13 cellular contexts compared by ENCODE assay signal in genomic region chr6:108446629-108447150, GRCh38.
A peak's percentile ranks its signal among the peaks of the same experiment; 100 is the strongest.
DNase-seq lines count a peak whose midpoint lies in the region; ATAC-seq, FAIRE-seq and TF ChIP-seq lines count a peak whose summit lies in the region.
"Had no signal": no experiment of that assay in that cellular context is flagged by ENCODE, and none has a peak within 500 bp of the region (broad histone marks: within the 10 kb centered on the region; RNA-seq: fewer than 3 reads in every experiment).

No MANE protein-coding gene starts in this region.

- POLR2A ChIA-PET in K562 (lab: Yijun Ruan, JAX) = no interaction called here
- POLR2A ChIA-PET in activated CD4-positive, alpha-beta T cell treated with anti-CD3 and anti-CD28 coated beads, Interleukin-2, amount 10 ng/mL, durations not matched to agents 7 days and 5 days (lab: Charles Lee) = interaction anchor here (0.7 kb wide), 1 partner anchor 82 kb away, joined by 3 read pairs; no protein-coding TSS in a partner anchor

- intact Hi-C loops in K562 (cut with micrococcal nuclease) = no loop called here

- no peaks in the 10 kb centered on the region for H3K36me3 Mint-ChIP-seq in GM23338 (ENCODE audit: low read depth)
- no peaks in the 10 kb centered on the region for H3K36me3 Mint-ChIP-seq in activated CD4-positive, alpha-beta T cell treated with anti-CD3 and anti-CD28 coated beads, Interleukin-2, amount 10 ng/mL, durations not matched to agents 7 days and 5 days (ENCODE audit: low read depth)

- H3K9me1 ChIP-seq in K562 (ENCODE audit: control insufficient read depth, insufficient read depth, low read length) = no peaks in the 10 kb centered on the region

- no peak for TF ChIP-seq RAD21 in K562 (CRISPR knock-in tag; conservative IDR thresholded peaks at IDR 0.05 in 1 of 2, IDR thresholded peaks at IDR 0.05 in 1 of 2)

- no peaks in the 10 kb centered on the region for H3K27me3 Mint-ChIP-seq in GM23338 (ENCODE audit: insufficient read depth, low read depth, poor library complexity)
- peaks cover 32% of the 10 kb centered on the region for H3K27me3 Mint-ChIP-seq in activated CD4-positive, alpha-beta T cell treated with anti-CD3 and anti-CD28 coated beads, Interleukin-2, amount 10 ng/mL, durations not matched to agents 7 days and 5 days

- H4K20me1 ChIP-seq in GM23338 (replicated peaks; ENCODE audit: insufficient read depth) (no peaks in the 10 kb centered on the region), K562 (replicated peaks; ENCODE audit: control insufficient read depth, insufficient read depth, low read length) (no peaks in the 10 kb centered on the region)

- H3K4me1 ChIP-seq in GM23338 (ENCODE audit: insufficient read depth) (no peaks in the 10 kb centered on the region), K562 (replicated peaks in 1 of 2; ENCODE audit: control insufficient read depth in 2 of 2, insufficient read depth in 2 of 2, low read length in 2 of 2) (no peaks in the 10 kb centered on the region), foreskin keratinocyte (no peaks in the 10 kb centered on the region)
- H3K4me1 ChIP-seq in effector memory CD4-positive, alpha-beta T cell (ENCODE audit: control insufficient read depth, insufficient read depth, low read length, poor library complexity, severe bottlenecking) = no peaks in the 10 kb centered on the region
- H3K4me1 ChIP-seq: HAP-1 had no signal

- H3K4me3 ChIP-seq in GM23338 = no peak overlapping the region
- no peak overlapping the region for H3K4me3 ChIP-seq in K562
- no peak overlapping the region for H3K4me3 ChIP-seq in effector memory CD4-positive, alpha-beta T cell (ENCODE audit: insufficient read depth, low read depth, low read length, poor library complexity, severe bottlenecking)
- H3K4me3 ChIP-seq: HAP-1 had no signal

- peak; percentile 16 for FAIRE-seq in A204.1 (lab: Jason Lieb, UNC)
- FAIRE-seq in K562 (lab: Jason Lieb, UNC) = no peak

- H3K4me2 ChIP-seq in GM23338 = no peak overlapping the region
- no peak overlapping the region for H3K4me2 ChIP-seq in K562 (ENCODE audit: insufficient read depth, low read length)

- H3K36me3 ChIP-seq in GM23338 (ENCODE audit: insufficient read depth) (no peaks in the 10 kb centered on the region), K562 (ENCODE audit: control insufficient read depth, insufficient read depth, low read length) (no peaks in the 10 kb centered on the region)
- H3K36me3 ChIP-seq in effector memory CD4-positive, alpha-beta T cell (ENCODE audit: control insufficient read depth, insufficient read depth, low read length) = no peaks in the 10 kb centered on the region
- H3K36me3 ChIP-seq: HAP-1 had no signal

- TF ChIP-seq CTCF in GM23338 (conservative IDR thresholded peaks at IDR 0.05; ENCODE audit: low read depth in 2 of 2) (0 out of 4 replicates have a peak, but pooled peaks of 1 of the 2 experiments have one; percentile 10), K562 (IDR thresholded peaks at IDR 0.05 in 2 of 3, conservative IDR thresholded peaks at IDR 0.05 in 1 of 3; ENCODE audit: insufficient read depth in 2 of 3, low read depth in 1 of 3, low read length in 3 of 3) (peak in 2 of 3 experiments; percentile 13 to 22; a peak in 1 of 6 replicates), foreskin keratinocyte (conservative IDR thresholded peaks at IDR 0.05) (peak; percentile 22)

- H3K4me3 Mint-ChIP-seq in GM23338 = no peak overlapping the region
- no peak overlapping the region for H3K4me3 Mint-ChIP-seq in activated CD4-positive, alpha-beta T cell treated with anti-CD3 and anti-CD28 coated beads, Interleukin-2, amount 10 ng/mL, durations not matched to agents 7 days and 5 days

- H3K9me3 ChIP-seq in K562 (replicated peaks; ENCODE audit: control insufficient read depth, insufficient read depth, low read depth, low read length) = no peaks in the 10 kb centered on the region
- H3K9me3 ChIP-seq in effector memory CD4-positive, alpha-beta T cell (ENCODE audit: control insufficient read depth, low read length) = no peaks in the 10 kb centered on the region
- H3K9me3 ChIP-seq: HAP-1 had no signal

- no peaks in the 10 kb centered on the region for H3K4me1 Mint-ChIP-seq in GM23338
- H3K4me1 Mint-ChIP-seq in activated CD4-positive, alpha-beta T cell treated with anti-CD3 and anti-CD28 coated beads, Interleukin-2, amount 10 ng/mL, durations not matched to agents 7 days and 5 days = peaks cover 14% of the 10 kb centered on the region

- no peaks in the 10 kb centered on the region for H3K9me2 ChIP-seq in GM23338 (ENCODE audit: insufficient read depth)

- TF ChIP-seq EP300 in K562 (IDR thresholded peaks at IDR 0.05; ENCODE audit: low read length) = no peak

- TF ChIP-seq POLR2A in K562 (conservative IDR thresholded peaks at IDR 0.05) (no peak), GM18505 (IDR thresholded peaks at IDR 0.05; ENCODE audit: borderline replicate concordance, extremely low read depth, insufficient read depth, insufficient read length) (no peak)

- H3F3A ChIP-seq in GM23338 (replicated peaks; ENCODE audit: low read depth) = no peaks in the 10 kb centered on the region

- H3K79me2 ChIP-seq in GM23338 (replicated peaks; ENCODE audit: insufficient read depth) (no peaks in the 10 kb centered on the region), K562 (ENCODE audit: control insufficient read depth, insufficient read depth, low read length) (no peaks in the 10 kb centered on the region)

- H3K9ac ChIP-seq in K562 (ENCODE audit: insufficient read depth in 1 of 2, low read depth in 2 of 2, low read length in 2 of 2) = no peak overlapping the region

- peak; percentile 41; the same call in 2 of the 3 replicates for ATAC-seq in GM23338
- ATAC-seq in K562 = peak; percentile 68
- ATAC-seq in foreskin keratinocyte = no peak
- ATAC-seq in GM18505 (IDR thresholded peaks at IDR 0.05; ENCODE audit: unreplicated experiment) = no peak
- ATAC-seq: PC-3 had no signal

- BruUV-seq in K562 (replicated peaks; lab: Mats Ljungman, UMichigan) = no TSS peak

- CTCF ChIA-PET in K562 (lab: Yijun Ruan, JAX; ENCODE audit: low intra/inter-chr PET ratio) = no interaction called here
- CTCF ChIA-PET in activated CD4-positive, alpha-beta T cell treated with anti-CD3 and anti-CD28 coated beads, Interleukin-2, amount 10 ng/mL, durations not matched to agents 7 days and 5 days (lab: Charles Lee) = no interaction called here

- no peaks in the 10 kb centered on the region; the same call in 2 of the 3 replicates for H3K9me3 Mint-ChIP-seq in GM23338
- no peaks in the 10 kb centered on the region for H3K9me3 Mint-ChIP-seq in activated CD4-positive, alpha-beta T cell treated with anti-CD3 and anti-CD28 coated beads, Interleukin-2, amount 10 ng/mL, durations not matched to agents 7 days and 5 days

- H2AFZ ChIP-seq in GM23338 (no peak overlapping the region), K562 (ENCODE audit: low read depth, low read length) (no peak overlapping the region)

- DNase-seq in GM23338 (ENCODE audit: low spot score) (peak; percentile 12), K562 (ENCODE audit: extremely low read depth in 1 of 4, low spot score in 3 of 4) (peak in 1 of 4 experiments; percentile 5), foreskin keratinocyte (no peak), AG08395 (ENCODE audit: low spot score) (no peak)
- no peak for DNase-seq in activated CD4-positive, alpha-beta T cell treated with anti-CD3 and anti-CD28 coated beads, Interleukin-2, amount 10 ng/mL, durations not matched to agents 7 days and 5 days
- no peak for DNase-seq in effector memory CD4-positive, alpha-beta T cell
- DNase-seq: DMS 273 treated with DMSO at 0.1 percent for 48 hours, NCI-H187 treated with DMSO at 0.1 percent for 48 hours, PC-3 had no signal

- H3K27me3 ChIP-seq in GM23338 (ENCODE audit: insufficient read depth) (no peaks in the 10 kb centered on the region), K562 (ENCODE audit: control insufficient read depth in 2 of 2, insufficient read depth in 2 of 2, low read length in 2 of 2) (no peaks in the 10 kb centered on the region), foreskin keratinocyte (no peaks in the 10 kb centered on the region)
- H3K27me3 ChIP-seq in effector memory CD4-positive, alpha-beta T cell (replicated peaks; ENCODE audit: control insufficient read depth, insufficient read depth, low read length, poor library complexity, severe bottlenecking) = no peaks in the 10 kb centered on the region

- WGBS in K562 (ENCODE audit: insufficient coverage, low coverage, missing lambda C conversion rate) = 54% methylated on average over 3 of the region's 3 CpGs

- H3K27ac Mint-ChIP-seq in GM23338 = no peak overlapping the region
- no peak overlapping the region for H3K27ac Mint-ChIP-seq in activated CD4-positive, alpha-beta T cell treated with anti-CD3 and anti-CD28 coated beads, Interleukin-2, amount 10 ng/mL, durations not matched to agents 7 days and 5 days

- in situ Hi-C loops in K562 (cut with MboI) = no loop called here

- no peak overlapping the region for H3K27ac ChIP-seq in GM23338 (ENCODE audit: low read depth)
- no peak overlapping the region for H3K27ac ChIP-seq in K562 (ENCODE audit: extremely low read depth, low read depth, low read length)
- H3K27ac ChIP-seq in foreskin keratinocyte = no peak overlapping the region
- H3K27ac ChIP-seq in effector memory CD4-positive, alpha-beta T cell (ENCODE audit: insufficient read depth, low read length, poor library complexity, severe bottlenecking) = no peak overlapping the region
- H3K27ac ChIP-seq: C4-2B had no signal

TF ChIP-seq in GM23338, 12 proteins besides CTCF, POLR2A, EP300 and RAD21 (continues in another document):
- TF ChIP-seq NANOG (IDR thresholded peaks at IDR 0.05; ENCODE audit: borderline replicate concordance) (no peak), ZNF331 (CRISPR knock-in tag; IDR thresholded peaks at IDR 0.05; ENCODE audit: low read depth) (no peak)

TF ChIP-seq in K562, 482 proteins besides CTCF, POLR2A, EP300 and RAD21:
- TF ChIP-seq ZNF316 (IDR thresholded peaks at IDR 0.05) (peak; percentile 70), MAFF (IDR thresholded peaks at IDR 0.05; ENCODE audit: low read length) (peak; percentile 10; the same call in 1 of the 2 replicates), C11orf30 (IDR thresholded peaks at IDR 0.05; ENCODE audit: low read depth) (peak; percentile 44; the same call in 1 of the 2 replicates), CTCFL (IDR thresholded peaks at IDR 0.05; ENCODE audit: borderline replicate concordance, insufficient read depth, low read depth, low read length, poor library complexity, severe bottlenecking) (no peak)
TF ChIP-seq in K562: peak in this region for 3.

Comparison
In these comparisons a context has a peak if more than half of its experiments do, and no peak if none do; other contexts are left out.
1. ATAC-seq: peak in GM23338 (single experiment) and K562 (single experiment); none in foreskin keratinocyte (single experiment) and GM18505 (single experiment).